Comparison of ENCODE assay signal across 1 cellular context in genomic region chr1:160208179-160209040, GRCh38.
TF ChIP-seq lines count a peak whose summit lies in the region.

No MANE protein-coding gene starts in this region.

TF ChIP-seq in HEK293, 187 proteins besides CTCF, POLR2A, EP300 and RAD21 (continued from another document):
- TF ChIP-seq PRDM10 (tag by site-specific recombination; IDR thresholded peaks at IDR 0.05): peak; percentile 10; the same call in 1 of the 2 replicates
- TF ChIP-seq ZNF555 (tag by site-specific recombination; conservative IDR thresholded peaks at IDR 0.05): no peak
